Comparison of ENCODE assay signal across 28 cellular contexts in genomic region chr20:10963717-10964266, GRCh38.
DNase-seq lines count a peak whose midpoint lies in the region; ATAC-seq, FAIRE-seq and TF ChIP-seq lines count a peak whose summit lies in the region.
"Had no signal": no experiment of that assay in that cellular context is flagged by ENCODE, and none has a peak within 500 bp of the region (broad histone marks: within the 10 kb centered on the region; RNA-seq: fewer than 3 reads in every experiment).

No MANE protein-coding gene starts in this region.

- H2AFZ ChIP-seq in astrocyte (ENCODE audit: low read depth, low read length): no peak overlapping the region

- H3K27ac ChIP-seq in BLaER1 (no peak overlapping the region), astrocyte (ENCODE audit: low read depth, low read length) (no peak overlapping the region), left ventricle myocardium inferior (replicated peaks) (peak overlapping the region; percentile 67)
- H3K27ac ChIP-seq: Peyer's patch, testis, vagina, WERI-Rb-1 had no signal

- no peak overlapping the region for H3K4me3 ChIP-seq in BLaER1
- no peak overlapping the region for H3K4me3 ChIP-seq in astrocyte (ENCODE audit: insufficient read depth, low read depth, low read length)
- H3K4me3 ChIP-seq in left ventricle myocardium inferior: no peak overlapping the region
- H3K4me3 ChIP-seq: Peyer's patch, testis, vagina had no signal

- no peak for FAIRE-seq in astrocyte (lab: Jason Lieb, UNC)

- H3K27ac Mint-ChIP-seq in astrocyte (ENCODE audit: unreplicated experiment): peak overlapping the region; percentile 3
- H3K27ac Mint-ChIP-seq: activated naive CD8-positive, alpha-beta T cell; activated T-helper 2 cell treated with anti-CD3 and anti-CD28 coated beads, Interferon-gamma antibody, Interleukin-2, Interleukin-4, amounts not matched to agents 10 μg/mL and 5 μg/mL and 100 μg/mL, durations not matched to agents 14 hours and 24 hours and 36 hours; CD4-positive, alpha-beta T cell; naive B cell; T-helper 17 cell had no signal

- intact Hi-C loops in left ventricle myocardium inferior (cut with micrococcal nuclease): no loop called here

- ATAC-seq in HG02798 (IDR thresholded peaks at IDR 0.05; ENCODE audit: poor library complexity, unreplicated experiment) (no peak), GM21423 (IDR thresholded peaks at IDR 0.05; ENCODE audit: unreplicated experiment) (no peak)
- ATAC-seq: T-helper 17 cell had no signal

- H3K27me3 ChIP-seq in BLaER1 (no peaks in the 10 kb centered on the region), astrocyte (ENCODE audit: insufficient read depth, low read length) (no peaks in the 10 kb centered on the region), left ventricle myocardium inferior (ENCODE audit: low read depth) (no peaks in the 10 kb centered on the region)
- H3K27me3 ChIP-seq: Peyer's patch, testis, vagina had no signal

- H3K9ac ChIP-seq in BLaER1 (no peak overlapping the region), astrocyte (ENCODE audit: low read length) (no peak overlapping the region)

- no peaks in the 10 kb centered on the region for H4K20me1 ChIP-seq in BLaER1
- no peaks in the 10 kb centered on the region for H4K20me1 ChIP-seq in astrocyte (ENCODE audit: insufficient read depth, low read length)

- TF ChIP-seq CTCF in astrocyte (IDR thresholded peaks at IDR 0.05; ENCODE audit: insufficient read depth, low read depth, low read length) (no peak), left ventricle myocardium inferior (IDR thresholded peaks at IDR 0.05; ENCODE audit: borderline replicate concordance) (peak; percentile 25)

- no peaks in the 10 kb centered on the region for H3K27me3 Mint-ChIP-seq in astrocyte (ENCODE audit: low read depth, unreplicated experiment)
- H3K27me3 Mint-ChIP-seq: activated naive CD8-positive, alpha-beta T cell; CD4-positive, alpha-beta T cell; central memory CD8-positive, alpha-beta T cell; naive B cell; T-helper 17 cell had no signal

- no peaks in the 10 kb centered on the region for H3K79me2 ChIP-seq in astrocyte (ENCODE audit: insufficient read depth, low read length)

- DNase-seq in astrocyte (ENCODE audit: low read depth) (no peak), left ventricle myocardium inferior (no peak), pulmonary artery endothelial cell (ENCODE audit: low read depth, low spot score) (peak; percentile 71), A172 (ENCODE audit: low spot score) (no peak)
- no peak for DNase-seq in activated CD4-positive, CD25-positive, alpha-beta regulatory T cell (lab: John Stamatoyannopoulos, UW)
- DNase-seq: activated CD4-positive, alpha-beta T cell treated with anti-CD3 and anti-CD28 coated beads, Interleukin-2, amount 50 U/mL, for 1 hour; aorta; CD4-positive, alpha-beta T cell; HCEC 1CT; hypothalamus; naive B cell; NCI-H1092 treated with DMSO at 0.1 percent for 48 hours; NCI-H187 treated with DMSO at 0.1 percent for 48 hours; NCI-H526; Peyer's patch; stimulated activated CD4-positive, alpha-beta T cell treated with anti-CD3 and anti-CD28 coated beads, Interleukin-12 subunit alpha, Interleukin-12 subunit beta, amount 100 ng/mL, for 4 hours; stimulated activated CD4-positive, alpha-beta T cell treated with anti-CD3 and anti-CD28 coated beads, Interleukin-4, amount 100 ng/mL, for 4 hours; stimulated activated naive CD4-positive, alpha-beta T cell treated with Interleukin-2 at 50 U/mL for 16 hours; T-helper 17 cell; testis; WERI-Rb-1 had no signal

- peaks cover 2% of the 10 kb centered on the region for H3K9me3 Mint-ChIP-seq in astrocyte (ENCODE audit: unreplicated experiment)
- H3K9me3 Mint-ChIP-seq: activated T-helper 2 cell treated with anti-CD3 and anti-CD28 coated beads, Interferon-gamma antibody, Interleukin-2, Interleukin-4, amounts not matched to agents 10 μg/mL and 5 μg/mL and 100 μg/mL, durations not matched to agents 14 hours and 24 hours and 36 hours; central memory CD8-positive, alpha-beta T cell had no signal

- no peak overlapping the region for H3K4me3 Mint-ChIP-seq in astrocyte (ENCODE audit: unreplicated experiment)
- H3K4me3 Mint-ChIP-seq: activated naive CD8-positive, alpha-beta T cell; CD4-positive, alpha-beta T cell; central memory CD8-positive, alpha-beta T cell; naive B cell; T-helper 17 cell had no signal

- H3K4me1 ChIP-seq in BLaER1: peaks cover 16% of the 10 kb centered on the region
- H3K4me1 ChIP-seq in astrocyte (ENCODE audit: insufficient read depth, low read length): no peaks in the 10 kb centered on the region
- peaks cover 39% of the 10 kb centered on the region for H3K4me1 ChIP-seq in left ventricle myocardium inferior
- H3K4me1 ChIP-seq: vagina had no signal

- H3K4me1 Mint-ChIP-seq in astrocyte (ENCODE audit: low read depth, unreplicated experiment): peaks cover 7% of the 10 kb centered on the region
- H3K4me1 Mint-ChIP-seq: central memory CD8-positive, alpha-beta T cell; naive B cell; T-helper 17 cell had no signal

- no peaks in the 10 kb centered on the region for H3K36me3 Mint-ChIP-seq in astrocyte (ENCODE audit: low read depth, unreplicated experiment)
- H3K36me3 Mint-ChIP-seq: activated naive CD8-positive, alpha-beta T cell; naive B cell had no signal

- H3K36me3 ChIP-seq in BLaER1 (no peaks in the 10 kb centered on the region), astrocyte (ENCODE audit: insufficient read depth, low read length) (no peaks in the 10 kb centered on the region), left ventricle myocardium inferior (no peaks in the 10 kb centered on the region)
- H3K36me3 ChIP-seq: Peyer's patch, vagina, WERI-Rb-1 had no signal

- H3K4me2 ChIP-seq in BLaER1 (peak overlapping the region; percentile 41), astrocyte (ENCODE audit: low read length) (no peak overlapping the region)

- H3K9me3 ChIP-seq in BLaER1 (no peaks in the 10 kb centered on the region), astrocyte (ENCODE audit: insufficient read depth, low read depth, low read length) (no peaks in the 10 kb centered on the region), left ventricle myocardium inferior (replicated peaks) (no peaks in the 10 kb centered on the region)
- H3K9me3 ChIP-seq: Peyer's patch, testis, vagina had no signal
